ENCODE assay signal across 8 cellular contexts in genomic region chr14:55731881-55732498, GRCh38.
DNase-seq lines count a peak whose midpoint lies in the region; ATAC-seq and TF ChIP-seq lines count a peak whose summit lies in the region.

No MANE protein-coding gene starts in this region.

- H3K27me3 Mint-ChIP-seq in activated naive CD4-positive, alpha-beta T cell treated with anti-CD3 and anti-CD28 coated beads for 36 hours (ENCODE audit: low read depth): no peaks in the 10 kb centered on the region

- no peaks in the 10 kb centered on the region for H3K36me3 Mint-ChIP-seq in activated naive CD4-positive, alpha-beta T cell treated with anti-CD3 and anti-CD28 coated beads for 36 hours (ENCODE audit: low read depth)

- H3K27ac ChIP-seq in heart right ventricle: no peak overlapping the region

- H3K4me1 Mint-ChIP-seq in activated naive CD4-positive, alpha-beta T cell treated with anti-CD3 and anti-CD28 coated beads for 36 hours (ENCODE audit: low read depth): no peaks in the 10 kb centered on the region

- no peak overlapping the region for H3K27ac Mint-ChIP-seq in activated naive CD4-positive, alpha-beta T cell treated with anti-CD3 and anti-CD28 coated beads for 36 hours

- DNase-seq in heart right ventricle (peak in 1 of 2 donors; percentile 47), cardiac septum (ENCODE audit: low spot score) (no peak), RPMI7951 (ENCODE audit: low read depth) (peak; percentile 4), inferior parietal cortex (ENCODE audit: extremely low spot score) (peak; percentile 49), NK-92 (lab: John Stamatoyannopoulos, UW; ENCODE audit: unreplicated experiment) (no peak)
- peak; percentile 77 for DNase-seq in activated naive CD4-positive, alpha-beta T cell treated with anti-CD3 and anti-CD28 coated beads for 36 hours
- peak; percentile 27 for DNase-seq in stimulated activated CD8-positive, alpha-beta memory T cell treated with anti-CD3 and anti-CD28 coated beads, Interleukin-12 subunit alpha, Interleukin-12 subunit beta, amount 100 ng/mL, for 1 hour (ENCODE audit: low read depth)

- WGBS in heart right ventricle, 2 donors: 16 to 20% methylated on average over 2 of the region's 2 CpGs

- H3K4me1 ChIP-seq in heart right ventricle: no peaks in the 10 kb centered on the region

- no peaks in the 10 kb centered on the region for H3K36me3 ChIP-seq in heart right ventricle

- no peak overlapping the region for H3K4me3 Mint-ChIP-seq in activated naive CD4-positive, alpha-beta T cell treated with anti-CD3 and anti-CD28 coated beads for 36 hours

- intact Hi-C loops in heart right ventricle (cut with DNase I): loop anchor here in 9 of 10 donors (5.0 to 10.0 kb wide), 7 partner anchors 373 to 693 kb away; partner anchors contain the start of gene PELI2 (in 1 of the 9)
- intact Hi-C loops in cardiac septum (cut with DNase I): no loop called here
- intact Hi-C loops in activated naive CD4-positive, alpha-beta T cell treated with anti-CD3 and anti-CD28 coated beads for 36 hours (cut with micrococcal nuclease): loop anchor here (1.0 to 10.0 kb wide), 6 partner anchors 85 to 743 kb away; partner anchors contain the start of gene PELI2

- H3K4me3 ChIP-seq in heart right ventricle: no peak overlapping the region

- peak in 2 of 8 donors; percentile 20 to 33 for ATAC-seq in heart right ventricle
- no peak for ATAC-seq in GM21576 (IDR thresholded peaks at IDR 0.05; ENCODE audit: unreplicated experiment)

- no peaks in the 10 kb centered on the region for H3K27me3 ChIP-seq in heart right ventricle

- TF ChIP-seq CTCF in heart right ventricle (IDR thresholded peaks at IDR 0.05): peak; percentile 26 to 76 (median 71)

- H3K9me3 Mint-ChIP-seq in activated naive CD4-positive, alpha-beta T cell treated with anti-CD3 and anti-CD28 coated beads for 36 hours: peaks cover 2% of the 10 kb centered on the region

- H3K9me3 ChIP-seq in heart right ventricle: peaks cover 0 to 5% (median 0%) of the 10 kb centered on the region in 11 donors

- CTCF ChIA-PET in activated naive CD4-positive, alpha-beta T cell treated with anti-CD3 and anti-CD28 coated beads for 36 hours (lab: Charles Lee): interaction anchor here (0.7 to 3.3 kb wide), 26 partner anchors 8 to 750 kb away, joined by 3 to 28 read pairs (median 4); no protein-coding TSS in a partner anchor

Comparison
In these comparisons a context has a peak if more than half of its experiments do, and no peak if none do; other contexts are left out.
1. DNase-seq: peak in RPMI7951 (single experiment), activated naive CD4-positive, alpha-beta T cell treated with anti-CD3 and anti-CD28 coated beads for 36 hours (single experiment), inferior parietal cortex (single experiment) and stimulated activated CD8-positive, alpha-beta memory T cell treated with anti-CD3 and anti-CD28 coated beads, Interleukin-12 subunit alpha, Interleukin-12 subunit beta, amount 100 ng/mL, for 1 hour (single experiment); none in cardiac septum (single experiment) and NK-92 (single experiment).